ENCODE assay signal across 9 cellular contexts in genomic region chr3:48565591-48566400, GRCh38. TPM values are rescaled to one million over a fixed set of nuclear protein-coding genes. Genes with fewer than 3 reads are reported as not detected.
DNase-seq lines count a peak whose midpoint lies in the region; ATAC-seq lines count a peak whose summit lies in the region.
"Had no signal": no experiment of that assay in that cellular context is flagged by ENCODE, and none has a peak within 500 bp of the region (broad histone marks: within the 10 kb centered on the region; RNA-seq: fewer than 3 reads in every experiment).

No MANE protein-coding gene starts in this region.

- peak overlapping the region; percentile 89 for H3K27ac Mint-ChIP-seq in activated T-helper 17 cell treated with anti-CD3 and anti-CD28 coated beads, Interleukin-2, amount 50 U/mL, for 72 hours
- H3K27ac Mint-ChIP-seq in memory B cell: peak overlapping the region; percentile 21

- in situ Hi-C loops in KBM-7 (cut with MboI; ENCODE audit: low pct_unique_long_range_greater_than_20kb, low sequenced_read_pairs): no loop called here

- no peaks in the 10 kb centered on the region for H3K27me3 Mint-ChIP-seq in activated T-helper 17 cell treated with anti-CD3 and anti-CD28 coated beads, Interleukin-2, amount 50 U/mL, for 72 hours
- H3K27me3 Mint-ChIP-seq in memory B cell: no peaks in the 10 kb centered on the region

- ATAC-seq in activated T-helper 17 cell treated with anti-CD3 and anti-CD28 coated beads, Interleukin-2, amount 50 U/mL, for 72 hours (replicated peaks): peak; percentile 68
- ATAC-seq in memory B cell (ENCODE audit: low read depth): no peak

- peak; percentile 95 for DNase-seq in COLO829 (ENCODE audit: low spot score)
- peak; percentile 46 for DNase-seq in KBM-7
- DNase-seq in memory B cell (ENCODE audit: low spot score in 2 of 2): no peak
- DNase-seq in NCI-H1694 treated with DMSO at 0.1 percent for 48 hours (lab: John Stamatoyannopoulos, UW): no peak
- no peak for DNase-seq in NAMALWA (ENCODE audit: low spot score)
- no peak for DNase-seq in NK-92 (lab: John Stamatoyannopoulos, UW; ENCODE audit: unreplicated experiment)
- no peak for DNase-seq in NCI-H1436 treated with DMSO at 0.1 percent for 48 hours (lab: John Stamatoyannopoulos, UW)
- DNase-seq: NCI-H524 treated with DMSO at 0.1 percent for 48 hours had no signal

- peak overlapping the region; percentile 17 for H3K4me3 Mint-ChIP-seq in activated T-helper 17 cell treated with anti-CD3 and anti-CD28 coated beads, Interleukin-2, amount 50 U/mL, for 72 hours
- no peak overlapping the region for H3K4me3 Mint-ChIP-seq in memory B cell

- no peaks in the 10 kb centered on the region for H3K9me3 Mint-ChIP-seq in activated T-helper 17 cell treated with anti-CD3 and anti-CD28 coated beads, Interleukin-2, amount 50 U/mL, for 72 hours
- no peaks in the 10 kb centered on the region for H3K9me3 Mint-ChIP-seq in memory B cell

- H3K4me1 Mint-ChIP-seq in activated T-helper 17 cell treated with anti-CD3 and anti-CD28 coated beads, Interleukin-2, amount 50 U/mL, for 72 hours: peaks cover 20% of the 10 kb centered on the region
- no peaks in the 10 kb centered on the region for H3K4me1 Mint-ChIP-seq in memory B cell

- no peaks in the 10 kb centered on the region for H3K36me3 Mint-ChIP-seq in activated T-helper 17 cell treated with anti-CD3 and anti-CD28 coated beads, Interleukin-2, amount 50 U/mL, for 72 hours (ENCODE audit: low read depth)
- no peaks in the 10 kb centered on the region for H3K36me3 Mint-ChIP-seq in memory B cell

RNA-seq across cellular contexts. Expression of gene UCN2, which starts 2.2 kb away (rescaled TPM):
- under 1 TPM in 1 of 2 donors, not detected in 1; 0.34 TPM for total RNA-seq in activated T-helper 17 cell treated with anti-CD3 and anti-CD28 coated beads, Interleukin-2, amount 50 U/mL, for 72 hours

RNA-seq across cellular contexts. Expression of gene PFKFB4, which starts 9.2 kb away (rescaled TPM):
- 100 to 1,000 TPM in 1 of 2 donors, 10 to 100 TPM in 1; 52.5 to 277 TPM for total RNA-seq in activated T-helper 17 cell treated with anti-CD3 and anti-CD28 coated beads, Interleukin-2, amount 50 U/mL, for 72 hours

RNA-seq across cellular contexts. Expression of gene COL7A1, which starts 29.3 kb away (rescaled TPM):
- 1 to 10 TPM; 6.1 to 6.3 TPM for total RNA-seq in activated T-helper 17 cell treated with anti-CD3 and anti-CD28 coated beads, Interleukin-2, amount 50 U/mL, for 72 hours

RNA-seq across cellular contexts. Expression of gene UQCRC1, which starts 43.6 kb away (rescaled TPM):
- total RNA-seq in activated T-helper 17 cell treated with anti-CD3 and anti-CD28 coated beads, Interleukin-2, amount 50 U/mL, for 72 hours: 100 to 1,000 TPM; 177 to 269 TPM

RNA-seq across cellular contexts. Expression of gene TMEM89, which starts 55.8 kb away (rescaled TPM):
- 1 to 10 TPM; 1.0 to 1.1 TPM for total RNA-seq in activated T-helper 17 cell treated with anti-CD3 and anti-CD28 coated beads, Interleukin-2, amount 50 U/mL, for 72 hours

Comparison
In these comparisons a context has a peak if more than half of its experiments do, and no peak if none do; other contexts are left out.
1. DNase-seq: peak in COLO829 (single experiment) and KBM-7 (single experiment); none in memory B cell (0 of 2), NCI-H1694 treated with DMSO at 0.1 percent for 48 hours (single experiment), NAMALWA (single experiment), NK-92 (single experiment) and NCI-H1436 treated with DMSO at 0.1 percent for 48 hours (single experiment).